Comparison of ENCODE assay signal across 8 cellular contexts in genomic region chr7:36526720-36527548, GRCh38.
DNase-seq lines count a peak whose midpoint lies in the region; ATAC-seq and TF ChIP-seq lines count a peak whose summit lies in the region.

No MANE protein-coding gene starts in this region.

- H3K27me3 ChIP-seq in colonic mucosa, result no peaks in the 10 kb centered on the region

- no peak overlapping the region for H3K9ac ChIP-seq in colonic mucosa (ENCODE audit: low read depth in 2 of 2, low read length in 2 of 2)

- DNase-seq in GM13977 (ENCODE audit: low spot score) (peak; percentile 48), RKO (ENCODE audit: low spot score) (peak; percentile 68), hepatic stellate cell (ENCODE audit: low spot score) (peak; percentile 62), colonic mucosa (no peak), left colon (no peak), NCI-H187 treated with DMSO at 0.1 percent for 48 hours (lab: John Stamatoyannopoulos, UW) (no peak)

- H3K27ac ChIP-seq in colonic mucosa, result no peak overlapping the region

- H3K9me3 ChIP-seq in colonic mucosa, result no peaks in the 10 kb centered on the region

- in situ Hi-C loops in GM13977 (cut with MboI; ENCODE audit: low pct_unique_long_range_greater_than_20kb, low sequenced_read_pairs, unreplicated experiment), result no loop called here

- H3K4me3 ChIP-seq in colonic mucosa, result no peak overlapping the region

- H3K36me3 ChIP-seq in colonic mucosa, result no peaks in the 10 kb centered on the region

- TF ChIP-seq CTCF in GM13977 (IDR thresholded peaks at IDR 0.05; ENCODE audit: extremely low read depth, insufficient read depth, missing control alignments), result no peak
- TF ChIP-seq CTCF in colonic mucosa (IDR thresholded peaks at IDR 0.05), result no peak

- ATAC-seq in HG02678 (IDR thresholded peaks at IDR 0.05; ENCODE audit: unreplicated experiment) (peak; percentile 79), HG03196 (IDR thresholded peaks at IDR 0.05; ENCODE audit: unreplicated experiment) (no peak), left colon (no peak)

- intact Hi-C loops in colonic mucosa (cut with DNase I) (no loop called here), left colon (cut with DNase I, micrococcal nuclease) (no loop called here)

- H3K4me1 ChIP-seq in colonic mucosa, result no peaks in the 10 kb centered on the region

Comparison
In these comparisons a context has a peak if more than half of its experiments do, and no peak if none do; other contexts are left out.
1. DNase-seq: peak in GM13977 (single experiment), RKO (single experiment) and hepatic stellate cell (single experiment); none in colonic mucosa (single experiment), left colon (0 of 2) and NCI-H187 treated with DMSO at 0.1 percent for 48 hours (single experiment).